In the genomic region with DNA sequence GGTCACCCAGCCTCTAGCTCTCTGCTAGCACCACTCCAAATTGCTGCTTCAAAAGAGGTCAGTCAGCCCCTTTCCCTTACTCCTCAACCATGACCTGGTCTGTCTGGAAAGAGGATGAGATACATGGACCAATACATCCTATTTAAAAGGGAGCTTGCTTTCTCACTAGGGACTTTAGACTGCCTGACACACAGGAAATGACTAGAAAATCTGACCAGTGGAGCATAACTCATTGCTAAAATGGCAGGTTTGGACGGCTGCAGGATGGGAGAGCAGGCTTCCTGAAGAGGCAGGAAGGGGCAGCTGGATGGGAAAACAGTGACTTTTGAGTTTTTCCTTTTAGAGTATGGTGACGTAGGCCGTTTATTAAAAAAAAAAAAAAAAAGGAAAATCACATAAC, we compare ENCODE assay signal across 9 cellular contexts. TPM values are rescaled to one million over a fixed set of nuclear protein-coding genes. Genes with fewer than 3 reads are reported as not detected.
DNase-seq lines count a peak whose midpoint lies in the region; ATAC-seq, FAIRE-seq and TF ChIP-seq lines count a peak whose summit lies in the region.
"Had no signal": no experiment of that assay in that cellular context is flagged by ENCODE, and none has a peak within 500 bp of the region (broad histone marks: within the 10 kb centered on the region; RNA-seq: fewer than 3 reads in every experiment).

No MANE protein-coding gene starts in this region.

- H3K4me1 Mint-ChIP-seq in Caco-2 (ENCODE audit: low read depth, unreplicated experiment): peaks cover 40% of the 10 kb centered on the region
- peaks cover 69% of the 10 kb centered on the region for H3K4me1 Mint-ChIP-seq in activated CD8-positive, alpha-beta T cell treated with anti-CD3 and anti-CD28 coated beads, Interleukin-2, amount 10 ng/mL, durations not matched to agents 7 days and 5 days (ENCODE audit: low read depth)
- H3K4me1 Mint-ChIP-seq in memory B cell: peaks cover 61% of the 10 kb centered on the region

- no peaks in the 10 kb centered on the region for H3K27me3 ChIP-seq in Caco-2 (replicated peaks; ENCODE audit: control insufficient read depth, insufficient read depth, low read length)
- no peaks in the 10 kb centered on the region for H3K27me3 ChIP-seq in small intestine (ENCODE audit: control insufficient read depth in 2 of 2, insufficient read depth in 2 of 2, low read length in 2 of 2)

- H3K4me3 ChIP-seq in Caco-2 (ENCODE audit: low read depth, low read length) (no peak overlapping the region), small intestine (ENCODE audit: low read depth in 1 of 2, low read length in 2 of 2) (no peak overlapping the region)

- H3K27ac Mint-ChIP-seq in Caco-2 (ENCODE audit: unreplicated experiment): peak overlapping the region; percentile 90
- H3K27ac Mint-ChIP-seq in activated CD8-positive, alpha-beta T cell treated with anti-CD3 and anti-CD28 coated beads, Interleukin-2, amount 10 ng/mL, durations not matched to agents 7 days and 5 days: peak overlapping the region; percentile 73
- H3K27ac Mint-ChIP-seq in memory B cell: peak overlapping the region; percentile 94

- BruUV-seq in Caco-2 (replicated peaks; lab: Mats Ljungman, UMichigan): no TSS peak

- H3K36me3 ChIP-seq in Caco-2 (ENCODE audit: control insufficient read depth, insufficient read depth, low read length): no peaks in the 10 kb centered on the region
- no peaks in the 10 kb centered on the region for H3K36me3 ChIP-seq in small intestine (ENCODE audit: control insufficient read depth in 2 of 2, insufficient read depth in 2 of 2, low read length in 2 of 2)

- no peaks in the 10 kb centered on the region for H3K27me3 Mint-ChIP-seq in Caco-2 (ENCODE audit: insufficient read depth, unreplicated experiment)
- no peaks in the 10 kb centered on the region for H3K27me3 Mint-ChIP-seq in activated CD8-positive, alpha-beta T cell treated with anti-CD3 and anti-CD28 coated beads, Interleukin-2, amount 10 ng/mL, durations not matched to agents 7 days and 5 days (ENCODE audit: low read depth)
- no peaks in the 10 kb centered on the region for H3K27me3 Mint-ChIP-seq in memory B cell

- no peak for TF ChIP-seq CTCF in Caco-2 (IDR thresholded peaks at IDR 0.05; ENCODE audit: insufficient read depth in 1 of 2, low read depth in 1 of 2, low read length in 1 of 2, severe bottlenecking in 1 of 2, unreplicated experiment in 1 of 2)

- H3K4me3 Mint-ChIP-seq in Caco-2 (ENCODE audit: unreplicated experiment) (no peak overlapping the region), memory B cell (peak overlapping the region; percentile 68)
- no peak overlapping the region for H3K4me3 Mint-ChIP-seq in activated CD8-positive, alpha-beta T cell treated with anti-CD3 and anti-CD28 coated beads, Interleukin-2, amount 10 ng/mL, durations not matched to agents 7 days and 5 days

- H3K9me3 ChIP-seq in Caco-2: no peaks in the 10 kb centered on the region
- H3K9me3 ChIP-seq in small intestine (ENCODE audit: control insufficient read depth, low read depth): no peaks in the 10 kb centered on the region

- CTCF ChIA-PET in Caco-2 (lab: Charles Lee): interaction anchor here (1.1 to 2.0 kb wide), 2 partner anchors 26 to 32 kb away, joined by 4 to 12 read pairs; a partner anchor contains a TSS
- CTCF ChIA-PET in activated CD8-positive, alpha-beta T cell treated with anti-CD3 and anti-CD28 coated beads, Interleukin-2, amount 10 ng/mL, durations not matched to agents 7 days and 5 days (lab: Charles Lee): interaction anchor here (0.9 to 3.6 kb wide), 6 partner anchors 9 to 46 kb away, joined by 3 to 27 read pairs (median 4); a partner anchor contains a TSS

- POLR2A ChIA-PET in Caco-2 (lab: Charles Lee): no interaction called here
- POLR2A ChIA-PET in activated CD8-positive, alpha-beta T cell treated with anti-CD3 and anti-CD28 coated beads, Interleukin-2, amount 10 ng/mL, durations not matched to agents 7 days and 5 days (lab: Charles Lee): interaction anchor here (1.0 kb wide), 1 partner anchor 62 kb away, joined by 3 read pairs; no protein-coding TSS in a partner anchor

- intact Hi-C loops in Caco-2 (cut with micrococcal nuclease; ENCODE audit: unreplicated experiment): loop anchor here (1.0 kb wide), 1 partner anchor 25 kb away; no protein-coding TSS in a partner anchor

- DNase-seq in Caco-2 (no peak), memory B cell (ENCODE audit: low spot score in 2 of 2) (no peak), NCI-H82 (lab: John Stamatoyannopoulos, UW) (no peak), SKM-1 (lab: John Stamatoyannopoulos, UW; ENCODE audit: unreplicated experiment) (no peak), small intestine (no peak), CD1c-positive myeloid dendritic cell (ENCODE audit: extremely low spot score) (no peak)
- no peak for DNase-seq in activated CD8-positive, alpha-beta T cell treated with anti-CD3 and anti-CD28 coated beads, Interleukin-2, amount 10 ng/mL, durations not matched to agents 7 days and 5 days

- H3K36me3 Mint-ChIP-seq in Caco-2 (ENCODE audit: insufficient read depth, unreplicated experiment) (no peaks in the 10 kb centered on the region), memory B cell (peaks cover 2% of the 10 kb centered on the region)
- H3K36me3 Mint-ChIP-seq in activated CD8-positive, alpha-beta T cell treated with anti-CD3 and anti-CD28 coated beads, Interleukin-2, amount 10 ng/mL, durations not matched to agents 7 days and 5 days (ENCODE audit: low read depth): no peaks in the 10 kb centered on the region

- no peak for FAIRE-seq in small intestine (lab: Jason Lieb, UNC)
- FAIRE-seq: H1 had no signal

- peak overlapping the region in 1 of 2 donors; percentile 1 for H3K27ac ChIP-seq in small intestine (ENCODE audit: low read depth in 1 of 2, low read length in 1 of 2)

- H3K9me3 Mint-ChIP-seq in Caco-2 (ENCODE audit: unreplicated experiment) (no peaks in the 10 kb centered on the region), memory B cell (no peaks in the 10 kb centered on the region)
- H3K9me3 Mint-ChIP-seq in activated CD8-positive, alpha-beta T cell treated with anti-CD3 and anti-CD28 coated beads, Interleukin-2, amount 10 ng/mL, durations not matched to agents 7 days and 5 days (ENCODE audit: insufficient read depth): no peaks in the 10 kb centered on the region

- peaks cover 53% of the 10 kb centered on the region for H3K4me1 ChIP-seq in Caco-2
- H3K4me1 ChIP-seq in small intestine (ENCODE audit: control insufficient read depth in 2 of 2, insufficient read depth in 1 of 2, low read depth in 1 of 2, low read length in 1 of 2): peaks cover 10 to 16% of the 10 kb centered on the region in 2 donors

- 54 to 80% (median 70%) methylated on average over 3 of the region's 3 CpGs for WGBS in small intestine, 3 donors

- ATAC-seq in GM21825 (IDR thresholded peaks at IDR 0.05; ENCODE audit: unreplicated experiment) (peak; percentile 40), memory B cell (ENCODE audit: low read depth) (peak; percentile 77)
- no peak for ATAC-seq in activated CD8-positive, alpha-beta T cell treated with anti-CD3 and anti-CD28 coated beads, Interleukin-2, amount 10 ng/mL, durations not matched to agents 7 days and 5 days

RNA-seq across cellular contexts. Expression of a gene that starts 25.3 kb away (rescaled TPM):
- 54.2 and 55.1 TPM in 2 replicates for total RNA-seq in Caco-2 (2022)
- total RNA-seq in activated CD8-positive, alpha-beta T cell treated with anti-CD3 and anti-CD28 coated beads, Interleukin-2, amount 10 ng/mL, durations not matched to agents 7 days and 5 days: 100 to 1,000 TPM in 1 of 2 experiments, 10 to 100 TPM in 1; 97.3 to 104 TPM
- 10 to 100 TPM in 1 of 3 donors, 1 to 10 TPM in 2; 5.6 to 27.9 (median 7.3) TPM for polyA plus RNA-seq in small intestine

RNA-seq across cellular contexts. Expression of a gene that starts 40.0 kb away (rescaled TPM):
- 36.9 and 40.5 TPM in 2 replicates for total RNA-seq in Caco-2 (2022)
- total RNA-seq in activated CD8-positive, alpha-beta T cell treated with anti-CD3 and anti-CD28 coated beads, Interleukin-2, amount 10 ng/mL, durations not matched to agents 7 days and 5 days: 100 to 1,000 TPM; 173 to 191 TPM
- polyA plus RNA-seq in small intestine: 100 to 1,000 TPM in 1 of 3 donors, 10 to 100 TPM in 2; 62.1 to 114 (median 86.6) TPM
